3 cellular contexts compared by ENCODE assay signal in the genomic region with DNA sequence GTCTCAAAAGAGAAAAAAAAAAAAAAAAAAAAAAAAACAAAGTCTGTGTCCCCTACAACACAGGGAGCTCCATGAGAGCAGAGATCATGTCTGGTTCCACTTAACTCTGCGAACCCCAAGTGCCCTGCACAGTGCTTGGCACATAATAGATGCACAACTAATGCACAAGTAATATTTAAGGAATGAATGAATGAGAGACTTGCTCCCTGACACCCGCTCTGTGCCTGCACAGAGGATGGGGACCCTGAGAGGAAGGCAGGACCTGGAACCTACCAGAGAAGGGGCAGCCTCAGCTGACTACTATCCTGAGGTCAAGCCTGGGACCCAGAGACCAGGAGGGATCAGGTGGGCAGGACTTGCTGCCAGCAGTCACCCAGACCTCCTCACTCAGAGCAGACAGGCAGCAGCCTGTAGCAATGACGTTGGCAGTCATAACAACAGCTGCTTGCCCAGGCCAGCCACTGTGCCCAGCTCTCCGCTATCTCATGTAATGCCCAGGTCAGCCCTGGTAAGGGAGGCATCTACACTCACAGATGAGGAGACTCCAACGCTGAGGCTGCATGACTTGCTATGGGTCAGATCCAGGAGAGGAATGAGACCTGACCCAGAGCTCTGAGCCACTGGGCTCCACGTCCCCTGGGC.
TF ChIP-seq lines count a peak whose summit lies in the region.

No MANE protein-coding gene starts in this region.

TF ChIP-seq in SK-N-SH treated with all-trans-retinoic acid at 6 μM for 48 hours, 23 proteins besides CTCF, POLR2A, EP300 and RAD21 (continued from another document and continues in another):
- TF ChIP-seq, protein P1, sequence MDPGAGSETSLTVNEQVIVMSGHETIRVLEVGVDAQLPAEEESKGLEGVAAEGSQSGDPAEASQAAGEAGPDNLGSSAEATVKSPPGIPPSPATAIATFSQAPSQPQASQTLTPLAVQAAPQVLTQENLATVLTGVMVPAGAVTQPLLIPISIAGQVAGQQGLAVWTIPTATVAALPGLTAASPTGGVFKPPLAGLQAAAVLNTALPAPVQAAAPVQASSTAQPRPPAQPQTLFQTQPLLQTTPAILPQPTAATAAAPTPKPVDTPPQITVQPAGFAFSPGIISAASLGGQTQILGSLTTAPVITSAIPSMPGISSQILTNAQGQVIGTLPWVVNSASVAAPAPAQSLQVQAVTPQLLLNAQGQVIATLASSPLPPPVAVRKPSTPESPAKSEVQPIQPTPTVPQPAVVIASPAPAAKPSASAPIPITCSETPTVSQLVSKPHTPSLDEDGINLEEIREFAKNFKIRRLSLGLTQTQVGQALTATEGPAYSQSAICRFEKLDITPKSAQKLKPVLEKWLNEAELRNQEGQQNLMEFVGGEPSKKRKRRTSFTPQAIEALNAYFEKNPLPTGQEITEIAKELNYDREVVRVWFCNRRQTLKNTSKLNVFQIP (CRISPR knock-in tag; IDR thresholded peaks at IDR 0.05; ENCODE audit: borderline replicate concordance, low read depth): no peak
- TF ChIP-seq RARB (CRISPR knock-in tag; IDR thresholded peaks at IDR 0.05) (no peak), ZFP3 (CRISPR knock-in tag; IDR thresholded peaks at IDR 0.05) (no peak), CSRNP3 (CRISPR knock-in tag; IDR thresholded peaks at IDR 0.05) (no peak), ISL1 (CRISPR knock-in tag; IDR thresholded peaks at IDR 0.05) (no peak), TCF4 (CRISPR knock-in tag; IDR thresholded peaks at IDR 0.05; ENCODE audit: borderline replicate concordance) (no peak), ESRRG (CRISPR knock-in tag; IDR thresholded peaks at IDR 0.05) (no peak), TSHZ2 (CRISPR knock-in tag; IDR thresholded peaks at IDR 0.05) (no peak), ZC3H10 (CRISPR knock-in tag; IDR thresholded peaks at IDR 0.05) (no peak)

TF ChIP-seq in SK-N-SH, 30 proteins besides CTCF, POLR2A, EP300 and RAD21 (continued from another document):
- TF ChIP-seq, protein P2, sequence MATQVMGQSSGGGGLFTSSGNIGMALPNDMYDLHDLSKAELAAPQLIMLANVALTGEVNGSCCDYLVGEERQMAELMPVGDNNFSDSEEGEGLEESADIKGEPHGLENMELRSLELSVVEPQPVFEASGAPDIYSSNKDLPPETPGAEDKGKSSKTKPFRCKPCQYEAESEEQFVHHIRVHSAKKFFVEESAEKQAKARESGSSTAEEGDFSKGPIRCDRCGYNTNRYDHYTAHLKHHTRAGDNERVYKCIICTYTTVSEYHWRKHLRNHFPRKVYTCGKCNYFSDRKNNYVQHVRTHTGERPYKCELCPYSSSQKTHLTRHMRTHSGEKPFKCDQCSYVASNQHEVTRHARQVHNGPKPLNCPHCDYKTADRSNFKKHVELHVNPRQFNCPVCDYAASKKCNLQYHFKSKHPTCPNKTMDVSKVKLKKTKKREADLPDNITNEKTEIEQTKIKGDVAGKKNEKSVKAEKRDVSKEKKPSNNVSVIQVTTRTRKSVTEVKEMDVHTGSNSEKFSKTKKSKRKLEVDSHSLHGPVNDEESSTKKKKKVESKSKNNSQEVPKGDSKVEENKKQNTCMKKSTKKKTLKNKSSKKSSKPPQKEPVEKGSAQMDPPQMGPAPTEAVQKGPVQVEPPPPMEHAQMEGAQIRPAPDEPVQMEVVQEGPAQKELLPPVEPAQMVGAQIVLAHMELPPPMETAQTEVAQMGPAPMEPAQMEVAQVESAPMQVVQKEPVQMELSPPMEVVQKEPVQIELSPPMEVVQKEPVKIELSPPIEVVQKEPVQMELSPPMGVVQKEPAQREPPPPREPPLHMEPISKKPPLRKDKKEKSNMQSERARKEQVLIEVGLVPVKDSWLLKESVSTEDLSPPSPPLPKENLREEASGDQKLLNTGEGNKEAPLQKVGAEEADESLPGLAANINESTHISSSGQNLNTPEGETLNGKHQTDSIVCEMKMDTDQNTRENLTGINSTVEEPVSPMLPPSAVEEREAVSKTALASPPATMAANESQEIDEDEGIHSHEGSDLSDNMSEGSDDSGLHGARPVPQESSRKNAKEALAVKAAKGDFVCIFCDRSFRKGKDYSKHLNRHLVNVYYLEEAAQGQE (IDR thresholded peaks at IDR 0.05; ENCODE audit: low read depth, low read length): no peak
- TF ChIP-seq GABPA (IDR thresholded peaks at IDR 0.05; ENCODE audit: low read depth) (no peak), EZH2phosphoT487 (IDR thresholded peaks at IDR 0.05; ENCODE audit: borderline replicate concordance, low read depth) (no peak), TCF12 (IDR thresholded peaks at IDR 0.05) (no peak), FOXM1 (IDR thresholded peaks at IDR 0.05; ENCODE audit: low read depth) (no peak), GATA2 (CRISPR knock-in tag; IDR thresholded peaks at IDR 0.05) (no peak), MXI1 (IDR thresholded peaks at IDR 0.05; ENCODE audit: low read depth, low read length) (no peak), JUND (IDR thresholded peaks at IDR 0.05) (no peak), MEF2A (IDR thresholded peaks at IDR 0.05; ENCODE audit: borderline replicate concordance, low read depth) (no peak)
- TF ChIP-seq, protein P3, sequence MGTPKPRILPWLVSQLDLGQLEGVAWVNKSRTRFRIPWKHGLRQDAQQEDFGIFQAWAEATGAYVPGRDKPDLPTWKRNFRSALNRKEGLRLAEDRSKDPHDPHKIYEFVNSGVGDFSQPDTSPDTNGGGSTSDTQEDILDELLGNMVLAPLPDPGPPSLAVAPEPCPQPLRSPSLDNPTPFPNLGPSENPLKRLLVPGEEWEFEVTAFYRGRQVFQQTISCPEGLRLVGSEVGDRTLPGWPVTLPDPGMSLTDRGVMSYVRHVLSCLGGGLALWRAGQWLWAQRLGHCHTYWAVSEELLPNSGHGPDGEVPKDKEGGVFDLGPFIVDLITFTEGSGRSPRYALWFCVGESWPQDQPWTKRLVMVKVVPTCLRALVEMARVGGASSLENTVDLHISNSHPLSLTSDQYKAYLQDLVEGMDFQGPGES (IDR thresholded peaks at IDR 0.05; ENCODE audit: low read depth, low read length): no peak
- TF ChIP-seq, protein P4, sequence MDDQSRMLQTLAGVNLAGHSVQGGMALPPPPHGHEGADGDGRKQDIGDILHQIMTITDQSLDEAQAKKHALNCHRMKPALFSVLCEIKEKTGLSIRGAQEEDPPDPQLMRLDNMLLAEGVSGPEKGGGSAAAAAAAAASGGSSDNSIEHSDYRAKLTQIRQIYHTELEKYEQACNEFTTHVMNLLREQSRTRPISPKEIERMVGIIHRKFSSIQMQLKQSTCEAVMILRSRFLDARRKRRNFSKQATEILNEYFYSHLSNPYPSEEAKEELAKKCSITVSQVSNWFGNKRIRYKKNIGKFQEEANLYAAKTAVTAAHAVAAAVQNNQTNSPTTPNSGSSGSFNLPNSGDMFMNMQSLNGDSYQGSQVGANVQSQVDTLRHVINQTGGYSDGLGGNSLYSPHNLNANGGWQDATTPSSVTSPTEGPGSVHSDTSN (IDR thresholded peaks at IDR 0.05): no peak

TF ChIP-seq in WTC11, 78 proteins besides CTCF, POLR2A, EP300 and RAD21 (continued from another document):
- TF ChIP-seq, protein P5, sequence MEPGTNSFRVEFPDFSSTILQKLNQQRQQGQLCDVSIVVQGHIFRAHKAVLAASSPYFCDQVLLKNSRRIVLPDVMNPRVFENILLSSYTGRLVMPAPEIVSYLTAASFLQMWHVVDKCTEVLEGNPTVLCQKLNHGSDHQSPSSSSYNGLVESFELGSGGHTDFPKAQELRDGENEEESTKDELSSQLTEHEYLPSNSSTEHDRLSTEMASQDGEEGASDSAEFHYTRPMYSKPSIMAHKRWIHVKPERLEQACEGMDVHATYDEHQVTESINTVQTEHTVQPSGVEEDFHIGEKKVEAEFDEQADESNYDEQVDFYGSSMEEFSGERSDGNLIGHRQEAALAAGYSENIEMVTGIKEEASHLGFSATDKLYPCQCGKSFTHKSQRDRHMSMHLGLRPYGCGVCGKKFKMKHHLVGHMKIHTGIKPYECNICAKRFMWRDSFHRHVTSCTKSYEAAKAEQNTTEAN (CRISPR knock-in tag; IDR thresholded peaks at IDR 0.05): no peak
- TF ChIP-seq ZMAT4 (CRISPR knock-in tag; IDR thresholded peaks at IDR 0.05) (no peak), ZNF671 (CRISPR knock-in tag; IDR thresholded peaks at IDR 0.05) (no peak), CREM (CRISPR knock-in tag; IDR thresholded peaks at IDR 0.05) (no peak), NFYB (CRISPR knock-in tag; conservative IDR thresholded peaks at IDR 0.05; ENCODE audit: low read depth) (no peak), USF1 (CRISPR knock-in tag; IDR thresholded peaks at IDR 0.05) (no peak), SMAD4 (CRISPR knock-in tag; IDR thresholded peaks at IDR 0.05) (no peak), ZNF219 (CRISPR knock-in tag; IDR thresholded peaks at IDR 0.05; ENCODE audit: borderline replicate concordance) (no peak), SP1 (CRISPR knock-in tag; conservative IDR thresholded peaks at IDR 0.05) (no peak), ZNF423 (CRISPR knock-in tag; IDR thresholded peaks at IDR 0.05) (no peak), NR3C1 (CRISPR knock-in tag; conservative IDR thresholded peaks at IDR 0.05; ENCODE audit: low read depth) (no peak)
- TF ChIP-seq, protein P6, sequence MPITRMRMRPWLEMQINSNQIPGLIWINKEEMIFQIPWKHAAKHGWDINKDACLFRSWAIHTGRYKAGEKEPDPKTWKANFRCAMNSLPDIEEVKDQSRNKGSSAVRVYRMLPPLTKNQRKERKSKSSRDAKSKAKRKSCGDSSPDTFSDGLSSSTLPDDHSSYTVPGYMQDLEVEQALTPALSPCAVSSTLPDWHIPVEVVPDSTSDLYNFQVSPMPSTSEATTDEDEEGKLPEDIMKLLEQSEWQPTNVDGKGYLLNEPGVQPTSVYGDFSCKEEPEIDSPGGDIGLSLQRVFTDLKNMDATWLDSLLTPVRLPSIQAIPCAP (CRISPR knock-in tag; IDR thresholded peaks at IDR 0.05): no peak
- TF ChIP-seq, protein P7, sequence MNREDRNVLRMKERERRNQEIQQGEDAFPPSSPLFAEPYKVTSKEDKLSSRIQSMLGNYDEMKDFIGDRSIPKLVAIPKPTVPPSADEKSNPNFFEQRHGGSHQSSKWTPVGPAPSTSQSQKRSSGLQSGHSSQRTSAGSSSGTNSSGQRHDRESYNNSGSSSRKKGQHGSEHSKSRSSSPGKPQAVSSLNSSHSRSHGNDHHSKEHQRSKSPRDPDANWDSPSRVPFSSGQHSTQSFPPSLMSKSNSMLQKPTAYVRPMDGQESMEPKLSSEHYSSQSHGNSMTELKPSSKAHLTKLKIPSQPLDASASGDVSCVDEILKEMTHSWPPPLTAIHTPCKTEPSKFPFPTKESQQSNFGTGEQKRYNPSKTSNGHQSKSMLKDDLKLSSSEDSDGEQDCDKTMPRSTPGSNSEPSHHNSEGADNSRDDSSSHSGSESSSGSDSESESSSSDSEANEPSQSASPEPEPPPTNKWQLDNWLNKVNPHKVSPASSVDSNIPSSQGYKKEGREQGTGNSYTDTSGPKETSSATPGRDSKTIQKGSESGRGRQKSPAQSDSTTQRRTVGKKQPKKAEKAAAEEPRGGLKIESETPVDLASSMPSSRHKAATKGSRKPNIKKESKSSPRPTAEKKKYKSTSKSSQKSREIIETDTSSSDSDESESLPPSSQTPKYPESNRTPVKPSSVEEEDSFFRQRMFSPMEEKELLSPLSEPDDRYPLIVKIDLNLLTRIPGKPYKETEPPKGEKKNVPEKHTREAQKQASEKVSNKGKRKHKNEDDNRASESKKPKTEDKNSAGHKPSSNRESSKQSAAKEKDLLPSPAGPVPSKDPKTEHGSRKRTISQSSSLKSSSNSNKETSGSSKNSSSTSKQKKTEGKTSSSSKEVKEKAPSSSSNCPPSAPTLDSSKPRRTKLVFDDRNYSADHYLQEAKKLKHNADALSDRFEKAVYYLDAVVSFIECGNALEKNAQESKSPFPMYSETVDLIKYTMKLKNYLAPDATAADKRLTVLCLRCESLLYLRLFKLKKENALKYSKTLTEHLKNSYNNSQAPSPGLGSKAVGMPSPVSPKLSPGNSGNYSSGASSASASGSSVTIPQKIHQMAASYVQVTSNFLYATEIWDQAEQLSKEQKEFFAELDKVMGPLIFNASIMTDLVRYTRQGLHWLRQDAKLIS (CRISPR knock-in tag; IDR thresholded peaks at IDR 0.05; ENCODE audit: borderline replicate concordance): no peak
TF ChIP-seq in WTC11: peak in this region for 0.
